Comparison of ENCODE assay signal across 19 cellular contexts in genomic region chr12:114405199-114405448, GRCh38. TPM values are rescaled to one million over a fixed set of nuclear protein-coding genes. Genes with fewer than 3 reads are reported as not detected.
DNase-seq lines count a peak whose midpoint lies in the region; ATAC-seq and TF ChIP-seq lines count a peak whose summit lies in the region.
"Had no signal": no experiment of that assay in that cellular context is flagged by ENCODE, and none has a peak within 500 bp of the region (broad histone marks: within the 10 kb centered on the region; RNA-seq: fewer than 3 reads in every experiment).

No MANE protein-coding gene starts in this region.

- intact Hi-C loops in esophagus muscularis mucosa (cut with DNase I), result no loop called here

- no peaks in the 10 kb centered on the region for H3K9me3 Mint-ChIP-seq in activated CD4-positive, alpha-beta memory T cell treated with anti-CD3 and anti-CD28 coated beads, Interleukin-2, amount 10 ng/mL, durations not matched to agents 7 days and 5 days
- H3K9me3 Mint-ChIP-seq: CD8-positive, alpha-beta T cell; stimulated activated memory B cell treated with anti-CD40 and anti-IgM and Interleukin-4, amounts not matched to agents 10 μg/mL and 1 μg/mL and 100 μg/mL, for 72 hours; T-helper 1 cell treated with Interleukin-12 subunit alpha and Interleukin-12 subunit beta and Interleukin-4 antibody, amounts not matched to agents 30 μg/mL and 1 μg/mL, for 36 hours had no signal

- CTCF ChIA-PET in activated CD4-positive, alpha-beta memory T cell treated with anti-CD3 and anti-CD28 coated beads, Interleukin-2, amount 10 ng/mL, durations not matched to agents 7 days and 5 days (lab: Charles Lee), result no interaction called here

- H3K36me3 ChIP-seq in esophagus muscularis mucosa, result no peaks in the 10 kb centered on the region
- H3K36me3 ChIP-seq in neural cell (ENCODE audit: insufficient read depth, low read length), result no peaks in the 10 kb centered on the region
- H3K36me3 ChIP-seq: pancreas had no signal

- H3K4me3 ChIP-seq in AG10803 (ENCODE audit: low read length), result peak overlapping the region; percentile 74
- H3K4me3 ChIP-seq in esophagus muscularis mucosa, result peak overlapping the region; percentile 58 to 70 (median 62)
- H3K4me3 ChIP-seq in neural cell (ENCODE audit: low read length), result peak overlapping the region; percentile 50
- H3K4me3 ChIP-seq: pancreas, PC-9 had no signal

- no peak overlapping the region for H3K4me3 Mint-ChIP-seq in activated CD4-positive, alpha-beta memory T cell treated with anti-CD3 and anti-CD28 coated beads, Interleukin-2, amount 10 ng/mL, durations not matched to agents 7 days and 5 days
- H3K4me3 Mint-ChIP-seq: CD8-positive, alpha-beta T cell; stimulated activated memory B cell treated with anti-CD40 and anti-IgM and Interleukin-4, amounts not matched to agents 10 μg/mL and 1 μg/mL and 100 μg/mL, for 72 hours; T-helper 1 cell treated with Interleukin-12 subunit alpha and Interleukin-12 subunit beta and Interleukin-4 antibody, amounts not matched to agents 30 μg/mL and 1 μg/mL, for 36 hours had no signal

- H3K9me2 ChIP-seq in neural cell (ENCODE audit: insufficient read depth, low read length), result no peaks in the 10 kb centered on the region

- H3K27ac ChIP-seq in esophagus muscularis mucosa (replicated peaks in 1 of 4) (peak overlapping the region; percentile 90 to 95 (median 92)), neural cell (ENCODE audit: low read length) (no peak overlapping the region)
- H3K27ac ChIP-seq: pancreas, PC-9 had no signal

- H3K27ac Mint-ChIP-seq in activated CD4-positive, alpha-beta memory T cell treated with anti-CD3 and anti-CD28 coated beads, Interleukin-2, amount 10 ng/mL, durations not matched to agents 7 days and 5 days, result no peak overlapping the region
- H3K27ac Mint-ChIP-seq: CD8-positive, alpha-beta T cell; stimulated activated memory B cell treated with anti-CD40 and anti-IgM and Interleukin-4, amounts not matched to agents 10 μg/mL and 1 μg/mL and 100 μg/mL, for 72 hours had no signal

- TF ChIP-seq EP300 in esophagus muscularis mucosa (IDR thresholded peaks at IDR 0.05), result no peak
- no peak for TF ChIP-seq EP300 in neural cell (conservative IDR thresholded peaks at IDR 0.05; ENCODE audit: poor library complexity, severe bottlenecking)

- peaks cover 0 to 36% (median 2%) of the 10 kb centered on the region in 4 donors for H3K27me3 ChIP-seq in esophagus muscularis mucosa
- H3K27me3 ChIP-seq in neural cell (ENCODE audit: insufficient read depth, low read depth, low read length), result peaks cover 100% of the 10 kb centered on the region

- H3K9me3 ChIP-seq in esophagus muscularis mucosa (no peaks in the 10 kb centered on the region), neural cell (ENCODE audit: low read length) (no peaks in the 10 kb centered on the region)
- H3K9me3 ChIP-seq: pancreas had no signal

- 0% methylated on average over 2 of the region's 22 CpGs for WGBS in esophagus muscularis mucosa

- DNase-seq in AG10803 (ENCODE audit: low read depth) (no peak), NCI-H1105 (lab: John Stamatoyannopoulos, UW) (peak; percentile 44), esophagus muscularis mucosa (ENCODE audit: extremely low spot score) (no peak)
- no peak for DNase-seq in activated CD4-positive, alpha-beta memory T cell treated with anti-CD3 and anti-CD28 coated beads, Interleukin-2, amount 10 ng/mL, durations not matched to agents 7 days and 5 days
- no peak for DNase-seq in stimulated activated naive CD4-positive, alpha-beta T cell (lab: John Stamatoyannopoulos, UW)
- DNase-seq: activated CD4-positive, alpha-beta T cell treated with anti-CD3 and anti-CD28 coated beads, Interleukin-2, amount 50 U/mL, for 1 hour; CD8-positive, alpha-beta T cell; foreskin melanocyte; GF-D8; NCI-H2171; pancreas; PC-9; stimulated activated CD4-positive, alpha-beta T cell treated with anti-CD3 and anti-CD28 coated beads, Interleukin-2, amount 100 ng/mL, for 24 hours had no signal

- H3F3A ChIP-seq in neural cell (ENCODE audit: insufficient read depth, low read length, poor library complexity, severe bottlenecking), result no peaks in the 10 kb centered on the region

- no peak overlapping the region for H2AFZ ChIP-seq in neural cell (ENCODE audit: low read depth, low read length)
- H2AFZ ChIP-seq: PC-9 had no signal

- POLR2A ChIA-PET in activated CD4-positive, alpha-beta memory T cell treated with anti-CD3 and anti-CD28 coated beads, Interleukin-2, amount 10 ng/mL, durations not matched to agents 7 days and 5 days (lab: Charles Lee), result no interaction called here

- TF ChIP-seq RAD21 in neural cell (conservative IDR thresholded peaks at IDR 0.05), result no peak

- no peak for TF ChIP-seq POLR2A in esophagus muscularis mucosa (IDR thresholded peaks at IDR 0.05; ENCODE audit: low read depth)

- no peak for TF ChIP-seq CTCF in AG10803 (conservative IDR thresholded peaks at IDR 0.05; ENCODE audit: low read length)
- TF ChIP-seq CTCF in esophagus muscularis mucosa (IDR thresholded peaks at IDR 0.05), result no peak
- no peak for TF ChIP-seq CTCF in neural cell (IDR thresholded peaks at IDR 0.05; ENCODE audit: poor library complexity, severe bottlenecking)

- H3K27me3 Mint-ChIP-seq in activated CD4-positive, alpha-beta memory T cell treated with anti-CD3 and anti-CD28 coated beads, Interleukin-2, amount 10 ng/mL, durations not matched to agents 7 days and 5 days, result peaks cover 88% of the 10 kb centered on the region

- ATAC-seq in HG03135 (IDR thresholded peaks at IDR 0.05; ENCODE audit: unreplicated experiment), result no peak
- no peak for ATAC-seq in GM18520 (IDR thresholded peaks at IDR 0.05; ENCODE audit: unreplicated experiment)
- ATAC-seq: CD8-positive, alpha-beta T cell; pancreas; stimulated activated memory B cell treated with anti-CD40 and anti-IgM and Interleukin-4, amounts not matched to agents 10 μg/mL and 1 μg/mL and 100 μg/mL, for 72 hours had no signal

- no peak overlapping the region for H3K4me2 ChIP-seq in neural cell (ENCODE audit: low read length)
- H3K4me2 ChIP-seq: PC-9 had no signal

- no peaks in the 10 kb centered on the region for H4K20me1 ChIP-seq in neural cell (ENCODE audit: insufficient read depth)

- H3K4me1 Mint-ChIP-seq in activated CD4-positive, alpha-beta memory T cell treated with anti-CD3 and anti-CD28 coated beads, Interleukin-2, amount 10 ng/mL, durations not matched to agents 7 days and 5 days, result peaks cover 5% of the 10 kb centered on the region

- H3K36me3 Mint-ChIP-seq in activated CD4-positive, alpha-beta memory T cell treated with anti-CD3 and anti-CD28 coated beads, Interleukin-2, amount 10 ng/mL, durations not matched to agents 7 days and 5 days (ENCODE audit: low read depth), result peaks cover 4% of the 10 kb centered on the region
- H3K36me3 Mint-ChIP-seq: CD8-positive, alpha-beta T cell; stimulated activated memory B cell treated with anti-CD40 and anti-IgM and Interleukin-4, amounts not matched to agents 10 μg/mL and 1 μg/mL and 100 μg/mL, for 72 hours had no signal

- H3K79me2 ChIP-seq in neural cell (replicated peaks; ENCODE audit: insufficient read depth, low read length), result no peaks in the 10 kb centered on the region

- no peak overlapping the region for H3K9ac ChIP-seq in neural cell (ENCODE audit: low read length)

- H3K4me1 ChIP-seq in esophagus muscularis mucosa, result peaks cover 20 to 57% (median 28%) of the 10 kb centered on the region in 4 donors
- H3K4me1 ChIP-seq: pancreas had no signal

TF ChIP-seq in neural cell, 6 proteins besides CTCF, POLR2A, EP300 and RAD21:
- no peak for TF ChIP-seq TAF1 (IDR thresholded peaks at IDR 0.05; ENCODE audit: low read depth)
- TF ChIP-seq REST (IDR thresholded peaks at IDR 0.05; ENCODE audit: borderline replicate concordance), result no peak
- no peak for TF ChIP-seq POLR2AphosphoS5 (IDR thresholded peaks at IDR 0.05)
- TF ChIP-seq MXI1 (conservative IDR thresholded peaks at IDR 0.05; ENCODE audit: poor library complexity, severe bottlenecking), result no peak
- no peak for TF ChIP-seq EZH2 (IDR thresholded peaks at IDR 0.05; ENCODE audit: borderline replicate concordance, insufficient read depth, low read length, poor library complexity, severe bottlenecking)
- no peak for TF ChIP-seq SMC3 (conservative IDR thresholded peaks at IDR 0.05; ENCODE audit: poor library complexity)

RNA-seq across cellular contexts. Expression of gene TBX5, which starts 0.8 kb away (rescaled TPM):
- total RNA-seq in esophagus muscularis mucosa, result 10 to 100 TPM; 20.4 to 34.5 (median 26.2) TPM
- polyA plus RNA-seq in neural cell, result not detected in 2 replicates
- not detected in 2 replicates for polyA minus RNA-seq in neural cell
- not detected for total RNA-seq in activated CD4-positive, alpha-beta memory T cell treated with anti-CD3 and anti-CD28 coated beads, Interleukin-2, amount 10 ng/mL, durations not matched to agents 7 days and 5 days
- total RNA-seq: CD8-positive, alpha-beta T cell; liver; pancreas; PC-9 had no signal

Comparison
In these comparisons a context has a peak if more than half of its experiments do, and no peak if none do; other contexts are left out.
1. RNA of gene TBX5, which starts 0.8 kb away (total RNA-seq): 20.4 to 34.5 TPM in esophagus muscularis mucosa; not detected in activated CD4-positive, alpha-beta memory T cell treated with anti-CD3 and anti-CD28 coated beads, Interleukin-2, amount 10 ng/mL, durations not matched to agents 7 days and 5 days; every median in the first group is over 10 times any median in the second.
2. Peak in every context shown above with its lines, with median percentiles within 50 percentile points of each other: H3K4me3 ChIP-seq.